1 cellular context compared by ENCODE assay signal in the genomic region with DNA sequence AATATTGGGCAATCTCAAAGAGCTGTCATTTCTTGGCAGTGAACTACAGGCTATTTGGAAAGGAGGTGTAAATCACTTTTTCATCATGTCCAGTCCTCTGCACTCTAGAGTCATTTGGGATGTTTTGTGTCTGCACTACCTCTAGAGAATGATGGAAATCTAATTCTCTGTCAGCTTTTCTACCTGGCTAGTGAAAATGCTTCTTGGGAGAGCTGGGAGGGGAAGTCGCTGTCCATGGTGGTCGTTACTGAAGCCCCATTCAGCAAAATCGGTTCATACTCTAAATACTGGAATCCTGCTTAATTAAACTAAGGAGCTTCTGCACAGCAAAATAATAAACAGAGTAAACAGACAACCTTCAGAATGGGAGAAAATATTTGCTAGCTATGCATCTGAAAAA.
A peak's percentile ranks its signal among the peaks of the same experiment; 100 is the strongest.
TF ChIP-seq lines count a peak whose summit lies in the region.

No MANE protein-coding gene starts in this region.

TF ChIP-seq in HepG2, 621 proteins besides CTCF, POLR2A, EP300 and RAD21 (continued from another document):
- TF ChIP-seq, protein P1, sequence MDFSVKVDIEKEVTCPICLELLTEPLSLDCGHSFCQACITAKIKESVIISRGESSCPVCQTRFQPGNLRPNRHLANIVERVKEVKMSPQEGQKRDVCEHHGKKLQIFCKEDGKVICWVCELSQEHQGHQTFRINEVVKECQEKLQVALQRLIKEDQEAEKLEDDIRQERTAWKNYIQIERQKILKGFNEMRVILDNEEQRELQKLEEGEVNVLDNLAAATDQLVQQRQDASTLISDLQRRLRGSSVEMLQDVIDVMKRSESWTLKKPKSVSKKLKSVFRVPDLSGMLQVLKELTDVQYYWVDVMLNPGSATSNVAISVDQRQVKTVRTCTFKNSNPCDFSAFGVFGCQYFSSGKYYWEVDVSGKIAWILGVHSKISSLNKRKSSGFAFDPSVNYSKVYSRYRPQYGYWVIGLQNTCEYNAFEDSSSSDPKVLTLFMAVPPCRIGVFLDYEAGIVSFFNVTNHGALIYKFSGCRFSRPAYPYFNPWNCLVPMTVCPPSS (IDR thresholded peaks at IDR 0.05): no peak
- TF ChIP-seq, protein P2, sequence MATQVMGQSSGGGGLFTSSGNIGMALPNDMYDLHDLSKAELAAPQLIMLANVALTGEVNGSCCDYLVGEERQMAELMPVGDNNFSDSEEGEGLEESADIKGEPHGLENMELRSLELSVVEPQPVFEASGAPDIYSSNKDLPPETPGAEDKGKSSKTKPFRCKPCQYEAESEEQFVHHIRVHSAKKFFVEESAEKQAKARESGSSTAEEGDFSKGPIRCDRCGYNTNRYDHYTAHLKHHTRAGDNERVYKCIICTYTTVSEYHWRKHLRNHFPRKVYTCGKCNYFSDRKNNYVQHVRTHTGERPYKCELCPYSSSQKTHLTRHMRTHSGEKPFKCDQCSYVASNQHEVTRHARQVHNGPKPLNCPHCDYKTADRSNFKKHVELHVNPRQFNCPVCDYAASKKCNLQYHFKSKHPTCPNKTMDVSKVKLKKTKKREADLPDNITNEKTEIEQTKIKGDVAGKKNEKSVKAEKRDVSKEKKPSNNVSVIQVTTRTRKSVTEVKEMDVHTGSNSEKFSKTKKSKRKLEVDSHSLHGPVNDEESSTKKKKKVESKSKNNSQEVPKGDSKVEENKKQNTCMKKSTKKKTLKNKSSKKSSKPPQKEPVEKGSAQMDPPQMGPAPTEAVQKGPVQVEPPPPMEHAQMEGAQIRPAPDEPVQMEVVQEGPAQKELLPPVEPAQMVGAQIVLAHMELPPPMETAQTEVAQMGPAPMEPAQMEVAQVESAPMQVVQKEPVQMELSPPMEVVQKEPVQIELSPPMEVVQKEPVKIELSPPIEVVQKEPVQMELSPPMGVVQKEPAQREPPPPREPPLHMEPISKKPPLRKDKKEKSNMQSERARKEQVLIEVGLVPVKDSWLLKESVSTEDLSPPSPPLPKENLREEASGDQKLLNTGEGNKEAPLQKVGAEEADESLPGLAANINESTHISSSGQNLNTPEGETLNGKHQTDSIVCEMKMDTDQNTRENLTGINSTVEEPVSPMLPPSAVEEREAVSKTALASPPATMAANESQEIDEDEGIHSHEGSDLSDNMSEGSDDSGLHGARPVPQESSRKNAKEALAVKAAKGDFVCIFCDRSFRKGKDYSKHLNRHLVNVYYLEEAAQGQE (IDR thresholded peaks at IDR 0.05; ENCODE audit: borderline replicate concordance in 1 of 2, low read depth in 1 of 2, low read length in 2 of 2): peak; percentile 39 to 91
- TF ChIP-seq MIER2 (CRISPR knock-in tag; IDR thresholded peaks at IDR 0.05) (peak; percentile 85; the same call in 1 of the 2 replicates), XBP1 (CRISPR knock-in tag; IDR thresholded peaks at IDR 0.05) (no peak), PRPF4 (IDR thresholded peaks at IDR 0.05; ENCODE audit: low read depth, low read length, poor library complexity, severe bottlenecking) (no peak), BORCS8-MEF2B (CRISPR knock-in tag; IDR thresholded peaks at IDR 0.05) (no peak), HNRNPLL (IDR thresholded peaks at IDR 0.05; ENCODE audit: low read depth, low read length, poor library complexity, severe bottlenecking) (no peak), ZNF17 (CRISPR knock-in tag; IDR thresholded peaks at IDR 0.05) (no peak), ZNF234 (CRISPR knock-in tag; conservative IDR thresholded peaks at IDR 0.05) (no peak), ZNF317 (CRISPR knock-in tag; IDR thresholded peaks at IDR 0.05) (no peak)
- TF ChIP-seq, protein P3, sequence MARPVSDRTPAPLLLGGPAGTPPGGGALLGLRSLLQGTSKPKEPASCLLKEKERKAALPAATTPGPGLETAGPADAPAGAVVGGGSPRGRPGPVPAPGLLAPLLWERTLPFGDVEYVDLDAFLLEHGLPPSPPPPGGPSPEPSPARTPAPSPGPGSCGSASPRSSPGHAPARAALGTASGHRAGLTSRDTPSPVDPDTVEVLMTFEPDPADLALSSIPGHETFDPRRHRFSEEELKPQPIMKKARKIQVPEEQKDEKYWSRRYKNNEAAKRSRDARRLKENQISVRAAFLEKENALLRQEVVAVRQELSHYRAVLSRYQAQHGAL (CRISPR knock-in tag; IDR thresholded peaks at IDR 0.05; ENCODE audit: not compliant biosample characterization): no peak
